22 cellular contexts compared by ENCODE assay signal in the genomic region with DNA sequence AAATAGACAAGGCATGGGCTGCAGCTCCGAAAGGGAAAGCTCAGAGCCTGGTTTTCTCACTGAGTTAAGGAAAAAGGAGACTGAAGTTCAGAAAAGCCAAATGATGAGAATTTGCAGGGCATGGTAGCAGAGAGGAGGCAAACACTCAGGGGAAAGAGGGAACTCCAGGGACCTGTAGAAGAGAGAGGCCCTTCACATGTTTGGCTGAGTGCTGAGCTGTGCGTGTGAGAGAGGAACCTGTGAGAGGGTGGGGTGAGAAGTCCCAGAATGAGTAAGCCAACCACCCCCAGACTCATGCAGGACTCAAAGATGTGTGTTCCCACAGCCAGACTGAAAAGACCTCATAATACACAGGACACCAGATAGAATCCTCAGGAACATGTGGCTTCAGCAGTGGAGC. TPM values are rescaled to one million over a fixed set of nuclear protein-coding genes. Genes with fewer than 3 reads are reported as not detected.
DNase-seq lines count a peak whose midpoint lies in the region; ATAC-seq, FAIRE-seq and TF ChIP-seq lines count a peak whose summit lies in the region.
"Had no signal": no experiment of that assay in that cellular context is flagged by ENCODE, and none has a peak within 500 bp of the region (broad histone marks: within the 10 kb centered on the region; RNA-seq: fewer than 3 reads in every experiment).

No MANE protein-coding gene starts in this region.

- TF ChIP-seq POLR2A in GM12878 (IDR thresholded peaks at IDR 0.05; ENCODE audit: low read depth, low read length): no peak

- in situ Hi-C loops in GM13976 (cut with MboI; ENCODE audit: low sequenced_read_pairs, unreplicated experiment) (no loop called here), GM12878 (cut with MboI) (no loop called here)

- CTCF ChIA-PET in GM12878 (lab: Yijun Ruan, JAX): interaction anchor here (0.9 to 1.0 kb wide), 2 partner anchors 12 to 300 kb away, joined by 3 read pairs; no protein-coding TSS in a partner anchor

- no peaks in the 10 kb centered on the region for H3K27me3 ChIP-seq in GM12878 (replicated peaks in 1 of 2; ENCODE audit: control insufficient read depth in 2 of 2, insufficient read depth in 2 of 2, low read length in 1 of 2)

- no peak for FAIRE-seq in GM12878 (lab: Jason Lieb, UNC)
- FAIRE-seq: bronchial epithelial cell, keratinocyte had no signal

- H2AFZ ChIP-seq in GM12878 (ENCODE audit: control insufficient read depth, low read depth, low read length): peak overlapping the region; percentile 48; the same call in 1 of the 2 replicates

- no peak for TF ChIP-seq RAD21 in GM12878 (IDR thresholded peaks at IDR 0.05; ENCODE audit: insufficient read depth, low read depth, low read length)

- 0 out of 4 replicates have a peak, but pooled peaks of 1 of the 2 experiments have one; percentile 22 for TF ChIP-seq EP300 in GM12878 (IDR thresholded peaks at IDR 0.05; ENCODE audit: borderline replicate concordance in 1 of 2, control insufficient read depth in 1 of 2, low read depth in 2 of 2, low read length in 2 of 2)

- H3K9me3 Mint-ChIP-seq in activated CD4-positive, alpha-beta T cell treated with anti-CD3 and anti-CD28 coated beads, Interleukin-2, amount 10 ng/mL, durations not matched to agents 24 days and 14 days: peaks cover 9% of the 10 kb centered on the region
- no peaks in the 10 kb centered on the region for H3K9me3 Mint-ChIP-seq in mesothelial cell of epicardium

- no peak overlapping the region for H3K9ac ChIP-seq in GM12878 (ENCODE audit: control insufficient read depth, insufficient read depth, low read length)

- ATAC-seq in HG02763 (IDR thresholded peaks at IDR 0.05; ENCODE audit: unreplicated experiment) (peak; percentile 40), GM12878 (no peak), HG03108 (IDR thresholded peaks at IDR 0.05; ENCODE audit: unreplicated experiment) (no peak)
- ATAC-seq: Panc1, SK-N-SH treated with all-trans-retinoic acid at 6 μM for 48 hours had no signal

- H3K36me3 ChIP-seq in GM12878 (ENCODE audit: control insufficient read depth in 2 of 2, insufficient read depth in 2 of 2, low read length in 1 of 2): no peaks in the 10 kb centered on the region
- H3K36me3 ChIP-seq: thoracic aorta had no signal

- BruUV-seq in GM12878 (replicated peaks; lab: Mats Ljungman, UMichigan): no TSS peak

- no peaks in the 10 kb centered on the region; the same call in 1 of the 2 replicates for H3K79me2 ChIP-seq in GM12878 (ENCODE audit: control insufficient read depth, insufficient read depth, low read length)

- RAD21 ChIA-PET in GM12878 (lab: Charles Lee; ENCODE audit: unreplicated experiment): interaction anchor here (0.7 to 1.6 kb wide), 4 partner anchors 16 to 35 kb away, joined by 3 to 5 read pairs (median 3); no protein-coding TSS in a partner anchor

- H3K4me3 Mint-ChIP-seq in activated CD4-positive, alpha-beta T cell treated with anti-CD3 and anti-CD28 coated beads, Interleukin-2, amount 10 ng/mL, durations not matched to agents 24 days and 14 days: no peak overlapping the region
- H3K4me3 Mint-ChIP-seq in mesothelial cell of epicardium: no peak overlapping the region
- H3K4me3 Mint-ChIP-seq: activated naive CD8-positive, alpha-beta T cell treated with anti-CD3 and anti-CD28 coated beads, Interleukin-2, amount 10 ng/mL, durations not matched to agents 7 days and 5 days had no signal

- 46% methylated on average over 2 of the region's 2 CpGs for WGBS in GM12878 (ENCODE audit: insufficient coverage, insufficient replicate concordance, low lambda C conversion rate, missing lambda C conversion rate)

- POLR2A ChIA-PET in GM12878 (lab: Charles Lee): no interaction called here

- H3K9me3 ChIP-seq in GM12878 (replicated peaks; ENCODE audit: control insufficient read depth, insufficient read depth, low read length): no peaks in the 10 kb centered on the region; the same call in 2 of the 3 replicates
- H3K9me3 ChIP-seq: thoracic aorta had no signal

- no peak overlapping the region for H3K4me2 ChIP-seq in GM12878 (ENCODE audit: control insufficient read depth, insufficient read depth)

- peak; percentile 40 for DNase-seq in activated CD4-positive, alpha-beta T cell treated with anti-CD3 and anti-CD28 coated beads for 48 hours
- no peak for DNase-seq in activated CD4-positive, alpha-beta T cell treated with anti-CD3 and anti-CD28 coated beads, Interleukin-2, amount 10 ng/mL, durations not matched to agents 24 days and 14 days
- DNase-seq in GM13976 (ENCODE audit: low spot score) (peak; percentile 65), GM12878 (ENCODE audit: low read depth, low spot score) (peak; percentile 47), mesothelial cell of epicardium (ENCODE audit: low spot score in 2 of 2, unreplicated experiment in 2 of 2) (no peak), cortex of kidney (lab: John Stamatoyannopoulos, UW) (no peak)
- DNase-seq: 8988T; activated CD8-positive, alpha-beta memory T cell treated with anti-CD3 and anti-CD28 coated beads for 24 hours; activated naive CD8-positive, alpha-beta T cell treated with anti-CD3 and anti-CD28 coated beads, Interleukin-2, amount 10 ng/mL, durations not matched to agents 7 days and 5 days; C1 segment of cervical spinal cord; DMS79 treated with DMSO at 0.1 percent for 48 hours; effector CD4-positive, alpha-beta T cell; mesendoderm; NCI-H187; NCI-H526 had no signal

- peaks cover 17% of the 10 kb centered on the region for H3K4me1 Mint-ChIP-seq in activated CD4-positive, alpha-beta T cell treated with anti-CD3 and anti-CD28 coated beads, Interleukin-2, amount 10 ng/mL, durations not matched to agents 24 days and 14 days
- peaks cover 12% of the 10 kb centered on the region for H3K4me1 Mint-ChIP-seq in mesothelial cell of epicardium

- H3K4me1 ChIP-seq in GM12878 (ENCODE audit: control insufficient read depth, insufficient read depth, low read length): peaks cover 10% of the 10 kb centered on the region

- H3K4me3 ChIP-seq in GM12878: no peak overlapping the region
- H3K4me3 ChIP-seq: thoracic aorta had no signal

- H3K27me3 Mint-ChIP-seq in activated CD4-positive, alpha-beta T cell treated with anti-CD3 and anti-CD28 coated beads, Interleukin-2, amount 10 ng/mL, durations not matched to agents 24 days and 14 days: no peaks in the 10 kb centered on the region
- peaks cover 10% of the 10 kb centered on the region for H3K27me3 Mint-ChIP-seq in mesothelial cell of epicardium (ENCODE audit: low read depth)

- intact Hi-C loops in activated CD4-positive, alpha-beta T cell treated with anti-CD3 and anti-CD28 coated beads, Interleukin-2, amount 10 ng/mL, durations not matched to agents 24 days and 14 days (cut with micrococcal nuclease): loop anchor here (5.0 kb wide), 1 partner anchor 174 kb away; a partner anchor contains a TSS
- intact Hi-C loops in GM12878 (cut with micrococcal nuclease; ENCODE audit: unreplicated experiment): loop anchor here (2.0 kb wide), 1 partner anchor 16 kb away; no protein-coding TSS in a partner anchor

- TF ChIP-seq CTCF in GM13976 (IDR thresholded peaks at IDR 0.05; ENCODE audit: borderline replicate concordance, control extremely low read depth, extremely low read depth, insufficient read depth, missing control alignments) (no peak), GM12878 (IDR thresholded peaks at IDR 0.05 in 2 of 3, conservative IDR thresholded peaks at IDR 0.05 in 1 of 3; ENCODE audit: control insufficient read depth in 2 of 3, extremely low read depth in 1 of 3, insufficient read depth in 1 of 3, low read depth in 3 of 3, low read length in 3 of 3) (no peak), mesothelial cell of epicardium (IDR thresholded peaks at IDR 0.05; ENCODE audit: unreplicated experiment) (no peak)

- H3K27ac Mint-ChIP-seq in activated CD4-positive, alpha-beta T cell treated with anti-CD3 and anti-CD28 coated beads, Interleukin-2, amount 10 ng/mL, durations not matched to agents 24 days and 14 days: no peak overlapping the region
- no peak overlapping the region for H3K27ac Mint-ChIP-seq in mesothelial cell of epicardium
- H3K27ac Mint-ChIP-seq: activated naive CD8-positive, alpha-beta T cell treated with anti-CD3 and anti-CD28 coated beads, Interleukin-2, amount 10 ng/mL, durations not matched to agents 7 days and 5 days had no signal

- H3K27ac ChIP-seq in GM12878 (ENCODE audit: control insufficient read depth, insufficient read depth): peak overlapping the region; percentile 17; the same call in 1 of the 2 replicates
- H3K27ac ChIP-seq: thoracic aorta had no signal

- SMC1A ChIA-PET in GM12878 (lab: Charles Lee; ENCODE audit: uncharacterized antibody, unreplicated experiment): interaction anchor here (0.7 to 1.7 kb wide), 3 partner anchors 16 to 40 kb away, joined by 4 to 13 read pairs (median 9); no protein-coding TSS in a partner anchor

- H4K20me1 ChIP-seq in GM12878 (ENCODE audit: control insufficient read depth, insufficient read depth): no peaks in the 10 kb centered on the region

- H3K36me3 Mint-ChIP-seq in activated CD4-positive, alpha-beta T cell treated with anti-CD3 and anti-CD28 coated beads, Interleukin-2, amount 10 ng/mL, durations not matched to agents 24 days and 14 days (ENCODE audit: low read depth): peaks cover 3% of the 10 kb centered on the region
- H3K36me3 Mint-ChIP-seq in mesothelial cell of epicardium: no peaks in the 10 kb centered on the region

RNA-seq across cellular contexts. Expression of a gene that starts 2.8 kb away (rescaled TPM):
- 5.8 and 7.1 TPM in 2 replicates for total RNA-seq in activated CD4-positive, alpha-beta T cell treated with anti-CD3 and anti-CD28 coated beads, Interleukin-2, amount 10 ng/mL, durations not matched to agents 24 days and 14 days
- 24.8 and 28.0 TPM in 2 replicates for total RNA-seq in GM12878 (2013; cell fraction: nucleolus; rRNA removed)
- total RNA-seq in GM12878 (2014; rRNA removed) (11.3 and 11.5 TPM in 2 replicates), GM12878 (2014; rRNA removed; fragmentation: Illumina TruSeq; extraction: Trizol) (7.3 and 7.5 TPM in 2 replicates), GM12878 (2021) (10.4 and 10.7 TPM in 2 replicates), mesothelial cell of epicardium (26.9 to 29.7 TPM (median 29.4 TPM) in 3 replicates)
- 12.6 TPM for polyA plus RNA-seq in GM12878 (2011; ENCODE audit: low read depth)
- polyA plus RNA-seq in GM12878 (2011; rRNA removed) (33.7 and 36.7 TPM in 2 replicates), GM12878 (2014; fragmentation: Illumina TruSeq; extraction: Trizol) (8.0 and 12.9 TPM in 2 replicates), GM12878 (2014; fragmentation: Nextera tagmentation; extraction: Ambion mirVana) (1 to 10 TPM; 5.5 to 7.9 TPM), GM12878 (2014; rRNA removed) (11.6 and 13.8 TPM in 2 replicates), GM12878 (2016; fragmentation: Nextera tagmentation; extraction: Ambion mirVana) (10 to 100 TPM; 13.0 to 13.8 TPM)
- 38.7 and 51.2 TPM in 2 replicates for polyA plus RNA-seq in GM12878 (2011; cell fraction: cytosol; rRNA removed)
- 19.9 and 25.2 TPM in 2 replicates for polyA plus RNA-seq in GM12878 (2011; cell fraction: nucleus; rRNA removed)
- polyA plus RNA-seq in GM12878 (2012): 13.4 and 17.8 TPM in 2 replicates
- 27.8 and 30.2 TPM in 2 replicates for polyA minus RNA-seq in GM12878 (2011; rRNA and poly(A)+ RNA removed)
- polyA minus RNA-seq in GM12878 (2011; cell fraction: cytosol; rRNA and poly(A)+ RNA removed): 4.9 and 6.0 TPM in 2 replicates
- polyA minus RNA-seq in GM12878 (2011; cell fraction: nucleus; rRNA and poly(A)+ RNA removed): 7.1 and 8.6 TPM in 2 replicates

RNA-seq across cellular contexts. Expression of a gene that starts 38.5 kb away (rescaled TPM):
- 2.2 and 2.9 TPM in 2 replicates for total RNA-seq in activated CD4-positive, alpha-beta T cell treated with anti-CD3 and anti-CD28 coated beads, Interleukin-2, amount 10 ng/mL, durations not matched to agents 24 days and 14 days
- 18.7 and 22.4 TPM in 2 replicates for total RNA-seq in GM12878 (2013; cell fraction: nucleolus; rRNA removed)
- total RNA-seq in GM12878 (2014; rRNA removed): 3.4 and 3.7 TPM in 2 replicates
- total RNA-seq in GM12878 (2014; rRNA removed; fragmentation: Illumina TruSeq; extraction: Trizol): 5.2 and 5.4 TPM in 2 replicates
- total RNA-seq in GM12878 (2021): 3.5 and 4.3 TPM in 2 replicates
- polyA plus RNA-seq in GM12878 (2011; ENCODE audit: low read depth): 1.7 TPM
- polyA plus RNA-seq in GM12878 (2011; rRNA removed): 2.9 and 5.1 TPM in 2 replicates
- 0.97 and 1.6 TPM in 2 replicates for polyA plus RNA-seq in GM12878 (2011; cell fraction: cytosol; rRNA removed)
- 3.4 and 4.3 TPM in 2 replicates for polyA plus RNA-seq in GM12878 (2011; cell fraction: nucleus; rRNA removed)
- polyA plus RNA-seq in GM12878 (2012): 2.9 and 3.0 TPM in 2 replicates
- 4.8 and 5.9 TPM in 2 replicates for polyA plus RNA-seq in GM12878 (2014; fragmentation: Illumina TruSeq; extraction: Trizol)
- polyA plus RNA-seq in GM12878 (2014; fragmentation: Nextera tagmentation; extraction: Ambion mirVana): 1 to 10 TPM; 3.3 to 3.8 TPM
- 2.4 and 3.8 TPM in 2 replicates for polyA plus RNA-seq in GM12878 (2014; rRNA removed)
- 1 to 10 TPM; 5.0 to 5.6 TPM for polyA plus RNA-seq in GM12878 (2016; fragmentation: Nextera tagmentation; extraction: Ambion mirVana)
- polyA minus RNA-seq in GM12878 (2011; rRNA and poly(A)+ RNA removed): 3.0 and 3.2 TPM in 2 replicates
- polyA minus RNA-seq in GM12878 (2011; cell fraction: cytosol; rRNA and poly(A)+ RNA removed): 1.7 and 2.1 TPM in 2 replicates
- 4.8 and 7.2 TPM in 2 replicates for polyA minus RNA-seq in GM12878 (2011; cell fraction: nucleus; rRNA and poly(A)+ RNA removed)
- total RNA-seq in mesothelial cell of epicardium: 28.5 to 30.0 TPM (median 28.8 TPM) in 3 replicates

Comparison
In these comparisons a context has a peak if more than half of its experiments do, and no peak if none do; other contexts are left out.
1. DNase-seq: peak in activated CD4-positive, alpha-beta T cell treated with anti-CD3 and anti-CD28 coated beads for 48 hours (single experiment), GM13976 (single experiment) and GM12878 (single experiment); none in activated CD4-positive, alpha-beta T cell treated with anti-CD3 and anti-CD28 coated beads, Interleukin-2, amount 10 ng/mL, durations not matched to agents 24 days and 14 days (single experiment), mesothelial cell of epicardium (0 of 2) and cortex of kidney (single experiment).